In genomic region chr6:137188855-137189254, GRCh38 we compare ENCODE assay signal across 1 cellular context.
TF ChIP-seq lines count a peak whose summit lies in the region.

No MANE protein-coding gene starts in this region.

TF ChIP-seq in HEK293, 187 proteins besides CTCF, POLR2A, EP300 and RAD21 (continued from another document and continues in another):
- TF ChIP-seq ZBTB49 (tag by site-specific recombination; IDR thresholded peaks at IDR 0.05; ENCODE audit: low read depth) (no peak), ZNF280D (tag by site-specific recombination; IDR thresholded peaks at IDR 0.05) (peak; percentile 77; the same call in 1 of the 2 replicates), SETDB1 (IDR thresholded peaks at IDR 0.05; ENCODE audit: insufficient read length, low read length) (peak; percentile 100), ZNF350 (tag by site-specific recombination; IDR thresholded peaks at IDR 0.05) (0 out of 2 replicates have a peak, but pooled peaks have one; percentile 44), BCL11B (tag by site-specific recombination; IDR thresholded peaks at IDR 0.05; ENCODE audit: low read depth) (no peak), REPIN1 (tag by site-specific recombination; IDR thresholded peaks at IDR 0.05; ENCODE audit: low read depth) (no peak), ZBTB26 (tag by site-specific recombination; optimal IDR thresholded peaks at IDR 0.05) (no peak), ZNF626 (tag by site-specific recombination; IDR thresholded peaks at IDR 0.05) (0 out of 2 replicates have a peak, but pooled peaks have one; percentile 81), KLF1 (tag by site-specific recombination; IDR thresholded peaks at IDR 0.05) (no peak), ZNF518A (tag by site-specific recombination; conservative IDR thresholded peaks at IDR 0.05; ENCODE audit: low read depth) (peak; percentile 49; the same call in 1 of the 2 replicates), ZNF341 (tag by site-specific recombination; IDR thresholded peaks at IDR 0.05; ENCODE audit: low read depth) (no peak), ZNF785 (tag by site-specific recombination; IDR thresholded peaks at IDR 0.05) (no peak), INSM2 (tag by site-specific recombination; IDR thresholded peaks at IDR 0.05) (no peak), ZNF768 (tag by site-specific recombination; IDR thresholded peaks at IDR 0.05) (no peak), ZNF704 (tag by site-specific recombination; IDR thresholded peaks at IDR 0.05) (no peak), ZNF555 (tag by site-specific recombination; conservative IDR thresholded peaks at IDR 0.05) (no peak), ZNF19 (tag by site-specific recombination; IDR thresholded peaks at IDR 0.05; ENCODE audit: low read depth) (no peak), ZNF624 (tag by site-specific recombination; IDR thresholded peaks at IDR 0.05) (no peak), ZNF701 (tag by site-specific recombination; IDR thresholded peaks at IDR 0.05) (no peak), ZNF549 (tag by site-specific recombination; IDR thresholded peaks at IDR 0.05) (peak; percentile 72), ZNF560 (tag by site-specific recombination; IDR thresholded peaks at IDR 0.05; ENCODE audit: borderline replicate concordance) (no peak), ZNF133 (tag by site-specific recombination; IDR thresholded peaks at IDR 0.05) (no peak), ZNF623 (tag by site-specific recombination; IDR thresholded peaks at IDR 0.05) (no peak), TRIM28 (IDR thresholded peaks at IDR 0.05; ENCODE audit: borderline replicate concordance, low read length) (peak; percentile 77), ZNF501 (tag by site-specific recombination; IDR thresholded peaks at IDR 0.05) (no peak), ZFP69B (tag by site-specific recombination; IDR thresholded peaks at IDR 0.05) (no peak), PRDM6 (tag by site-specific recombination; IDR thresholded peaks at IDR 0.05) (no peak), ZNF366 (tag by site-specific recombination; conservative IDR thresholded peaks at IDR 0.05) (no peak), ZNF280C (tag by site-specific recombination; IDR thresholded peaks at IDR 0.05) (no peak), SP3 (tag by site-specific recombination; IDR thresholded peaks at IDR 0.05) (no peak), MZF1 (tag by site-specific recombination; IDR thresholded peaks at IDR 0.05; ENCODE audit: borderline replicate concordance) (no peak), ZNF596 (tag by site-specific recombination; IDR thresholded peaks at IDR 0.05) (no peak), OSR2 (tag by site-specific recombination; IDR thresholded peaks at IDR 0.05) (no peak), GLIS1 (tag by site-specific recombination; IDR thresholded peaks at IDR 0.05) (no peak), ZNF26 (tag by site-specific recombination; IDR thresholded peaks at IDR 0.05) (no peak), ZNF558 (tag by site-specific recombination; IDR thresholded peaks at IDR 0.05) (0 out of 2 replicates have a peak, but pooled peaks have one; percentile 30), ZSCAN5A (tag by site-specific recombination; IDR thresholded peaks at IDR 0.05) (no peak)
